ENCODE assay signal across 24 cellular contexts in the genomic region with DNA sequence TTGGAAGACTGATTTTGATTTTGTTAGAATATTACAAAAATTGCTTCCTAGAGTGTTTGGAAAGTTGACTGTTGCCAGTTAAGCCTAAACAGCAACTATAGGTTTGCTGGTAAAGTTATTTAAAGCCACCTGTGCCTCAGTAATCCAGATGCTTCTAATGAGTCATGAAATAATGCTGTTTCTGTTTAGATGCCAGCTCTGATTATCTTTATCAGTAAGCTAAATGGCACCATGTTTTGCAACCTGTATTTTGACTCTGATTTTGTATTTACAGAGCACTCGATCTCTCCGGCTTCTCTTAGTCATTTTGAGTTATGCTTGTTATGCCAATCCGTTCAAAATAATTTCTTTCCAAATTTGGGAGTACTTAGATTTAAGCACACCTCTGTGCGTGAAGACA.
"Had no signal": no experiment of that assay in that cellular context is flagged by ENCODE, and none has a peak within 500 bp of the region (broad histone marks: within the 10 kb centered on the region; RNA-seq: fewer than 3 reads in every experiment).

No MANE protein-coding gene starts in this region.

- H3K9me3 ChIP-seq: SJCRH30 had no signal

- H3K27me3 ChIP-seq: SJCRH30 had no signal

- H3K4me1 ChIP-seq: SJCRH30 had no signal

- H3K4me2 ChIP-seq: KMS-11 had no signal

- H3K36me3 ChIP-seq: SJCRH30 had no signal

- ATAC-seq: K562, Panc1, PC-3 had no signal

- H3K4me3 ChIP-seq: K562, SJCRH30, SK-N-MC had no signal

- H3K27ac ChIP-seq: HL-60, KMS-11, RWPE1, SJCRH30, SK-N-MC had no signal

- H3K9ac ChIP-seq: KMS-11 had no signal

- DNase-seq: Kasumi-1; MM.1S; NCI-H1092 treated with DMSO at 0.1 percent for 48 hours; NCI-H146; NCI-H1694 treated with DMSO at 0.1 percent for 48 hours; NCI-H1930; NCI-H2081; NCI-H2171 treated with DMSO at 0.1 percent for 48 hours; NCI-H345; NCI-H524; NCI-H526 treated with DMSO at 0.1 percent for 48 hours; NCI-H748 treated with DMSO at 0.1 percent for 48 hours; NK-92 treated with Interleukin-12 subunit alpha and Interleukin-12 subunit beta, amount 100 ng/mL, for 24 hours; PC-3; SHP77 treated with DMSO at 0.1 percent for 48 hours; SJCRH30; T-helper 1 cell had no signal

- FAIRE-seq: HTR-8/SVneo, K562 had no signal
